ENCODE assay signal across 23 cellular contexts in genomic region chr9:130101963-130102362, GRCh38.
"Had no signal": no experiment of that assay in that cellular context is flagged by ENCODE, and none has a peak within 500 bp of the region (broad histone marks: within the 10 kb centered on the region; RNA-seq: fewer than 3 reads in every experiment).

No MANE protein-coding gene starts in this region.

- H3K27me3 Mint-ChIP-seq: activated B cell treated with CpG ODN at 0.5 μM for 24 hours; activated CD4-positive, alpha-beta T cell treated with anti-CD3 and anti-CD28 coated beads for 36 hours; activated T-cell treated with anti-CD3 and anti-CD28 coated beads, Interleukin-2, amount 50 U/mL, for 24 hours; activated T-helper 17 cell treated with anti-CD3 and anti-CD28 coated beads, Interleukin-2, amount 50 U/mL, for 72 hours; brain; natural killer cell treated with Interleukin-12 subunit alpha and Interleukin-12 subunit beta and Interleukin-15 and Interleukin-18, amount 100 ng/mL, for 72 hours had no signal

- H3K27ac Mint-ChIP-seq: activated B cell treated with CpG ODN at 0.5 μM for 24 hours; activated CD4-positive, alpha-beta T cell treated with anti-CD3 and anti-CD28 coated beads for 36 hours; activated T-cell treated with anti-CD3 and anti-CD28 coated beads, Interleukin-2, amount 50 U/mL, for 24 hours; activated T-helper 17 cell treated with anti-CD3 and anti-CD28 coated beads, Interleukin-2, amount 50 U/mL, for 72 hours; brain; natural killer cell treated with Interleukin-12 subunit alpha and Interleukin-12 subunit beta and Interleukin-15 and Interleukin-18, amount 100 ng/mL, for 72 hours; T-helper 1 cell treated with Interleukin-12 subunit alpha and Interleukin-12 subunit beta and Interleukin-4 antibody, amounts not matched to agents 30 μg/mL and 1 μg/mL, for 36 hours had no signal

- H3K4me3 Mint-ChIP-seq: activated B cell treated with CpG ODN at 0.5 μM for 24 hours; activated CD4-positive, alpha-beta T cell treated with anti-CD3 and anti-CD28 coated beads for 36 hours; activated T-cell treated with anti-CD3 and anti-CD28 coated beads, Interleukin-2, amount 50 U/mL, for 24 hours; activated T-helper 17 cell treated with anti-CD3 and anti-CD28 coated beads, Interleukin-2, amount 50 U/mL, for 72 hours; brain; natural killer cell treated with Interleukin-12 subunit alpha and Interleukin-12 subunit beta and Interleukin-15 and Interleukin-18, amount 100 ng/mL, for 72 hours; T-helper 1 cell treated with Interleukin-12 subunit alpha and Interleukin-12 subunit beta and Interleukin-4 antibody, amounts not matched to agents 30 μg/mL and 1 μg/mL, for 36 hours had no signal

- H3K36me3 Mint-ChIP-seq: natural killer cell treated with Interleukin-12 subunit alpha and Interleukin-12 subunit beta and Interleukin-15 and Interleukin-18, amount 100 ng/mL, for 72 hours had no signal

- ATAC-seq: activated CD4-positive, alpha-beta T cell treated with anti-CD3 and anti-CD28 coated beads for 36 hours; activated naive CD4-positive, alpha-beta T cell treated with anti-CD3 and anti-CD28 coated beads, Interleukin-2, amount 50 U/mL, for 72 hours; activated T-helper 17 cell treated with anti-CD3 and anti-CD28 coated beads, Interleukin-2, amount 50 U/mL, for 72 hours; natural killer cell treated with Interleukin-12 subunit alpha and Interleukin-12 subunit beta and Interleukin-15 and Interleukin-18, amount 100 ng/mL, for 72 hours; pancreas; stimulated activated naive CD8-positive, alpha-beta T cell treated with anti-CD3 and anti-CD28 coated beads, Interleukin-15, Interleukin-2, amounts not matched to agents 100 U/mL and 50 U/mL, for 24 hours had no signal

- DNase-seq: activated B cell treated with CpG ODN at 0.5 μM for 24 hours; activated CD4-positive, alpha-beta T cell treated with anti-CD3 and anti-CD28 coated beads for 36 hours; activated CD4-positive, alpha-beta T cell treated with anti-CD3 and anti-CD28 coated beads, Interleukin-2, amount 50 U/mL, for 4 hours; activated CD8-positive, alpha-beta memory T cell treated with anti-CD3 and anti-CD28 coated beads for 24 hours; activated CD8-positive, alpha-beta memory T cell treated with anti-CD3 and anti-CD28 coated beads, Interleukin-2, amount 50 U/mL, for 4 hours; activated T-cell treated with anti-CD3 and anti-CD28 coated beads, Interleukin-2, amount 50 U/mL, for 24 hours; central memory CD4-positive, alpha-beta T cell; colonic mucosa; erythroblast; foreskin melanocyte; glutamatergic neuron; hypothalamus; psoas muscle; right lobe of liver; stimulated activated CD4-positive, alpha-beta T cell treated with anti-CD3 and anti-CD28 coated beads, Interleukin-4, amount 100 ng/mL, for 1 hour; stimulated activated naive CD8-positive, alpha-beta T cell treated with anti-CD3 and anti-CD28 coated beads, Interleukin-15, Interleukin-2, amounts not matched to agents 100 U/mL and 50 U/mL, for 24 hours; T1000 had no signal

- H3K9me3 Mint-ChIP-seq: activated B cell treated with CpG ODN at 0.5 μM for 24 hours; activated naive CD4-positive, alpha-beta T cell treated with anti-CD3 and anti-CD28 coated beads, Interleukin-2, amount 50 U/mL, for 72 hours; activated T-cell treated with anti-CD3 and anti-CD28 coated beads, Interleukin-2, amount 50 U/mL, for 24 hours; activated T-helper 17 cell treated with anti-CD3 and anti-CD28 coated beads, Interleukin-2, amount 50 U/mL, for 72 hours; brain; natural killer cell treated with Interleukin-12 subunit alpha and Interleukin-12 subunit beta and Interleukin-15 and Interleukin-18, amount 100 ng/mL, for 72 hours; T-helper 1 cell treated with Interleukin-12 subunit alpha and Interleukin-12 subunit beta and Interleukin-4 antibody, amounts not matched to agents 30 μg/mL and 1 μg/mL, for 36 hours had no signal
